ENCODE assay signal across 7 cellular contexts in genomic region chr12:14167005-14167628, GRCh38.
DNase-seq lines count a peak whose midpoint lies in the region; ATAC-seq, FAIRE-seq and TF ChIP-seq lines count a peak whose summit lies in the region.

No MANE protein-coding gene starts in this region.

- no peak overlapping the region for H2AFZ ChIP-seq in parathyroid adenoma

- no peak overlapping the region for H3K4me3 ChIP-seq in parathyroid adenoma (ENCODE audit: low read depth, low read length)

- TF ChIP-seq CTCF in foreskin keratinocyte (conservative IDR thresholded peaks at IDR 0.05) = peak; percentile 95
- peak; percentile 89 for TF ChIP-seq CTCF in parathyroid adenoma (IDR thresholded peaks at IDR 0.05)

- H3K4me1 ChIP-seq in foreskin keratinocyte (no peaks in the 10 kb centered on the region), parathyroid adenoma (no peaks in the 10 kb centered on the region)

- H3K36me3 Mint-ChIP-seq in activated T-cell treated with anti-CD3 and anti-CD28 coated beads, Interleukin-2, amount 50 U/mL, for 4 hours (ENCODE audit: insufficient read depth) = no peaks in the 10 kb centered on the region

- peaks cover 9% of the 10 kb centered on the region for H3K27me3 Mint-ChIP-seq in activated T-cell treated with anti-CD3 and anti-CD28 coated beads, Interleukin-2, amount 50 U/mL, for 4 hours (ENCODE audit: low read depth)

- DNase-seq in NCI-H524 treated with DMSO at 0.1 percent for 48 hours (lab: John Stamatoyannopoulos, UW) = peak; percentile 24
- DNase-seq in activated T-cell treated with anti-CD3 and anti-CD28 coated beads, Interleukin-2, amount 50 U/mL, for 4 hours = peak; percentile 11
- peak in 1 of 2 donors; percentile 33 for DNase-seq in foreskin keratinocyte
- DNase-seq in stimulated activated naive CD4-positive, alpha-beta T cell treated with Interleukin-2 at 50 U/mL for 16 hours (lab: John Stamatoyannopoulos, UW) = no peak

- H3K27ac ChIP-seq in foreskin keratinocyte (no peak overlapping the region), parathyroid adenoma (no peak overlapping the region)

- H3K36me3 ChIP-seq in parathyroid adenoma (ENCODE audit: control insufficient read depth, insufficient read depth, low read length) = no peaks in the 10 kb centered on the region

- H3K9me3 ChIP-seq in parathyroid adenoma (ENCODE audit: control insufficient read depth, low read length) = no peaks in the 10 kb centered on the region

- FAIRE-seq in G401.6 (lab: Jason Lieb, UNC) = peak; percentile 93

- no peaks in the 10 kb centered on the region for H3K4me1 Mint-ChIP-seq in activated T-cell treated with anti-CD3 and anti-CD28 coated beads, Interleukin-2, amount 50 U/mL, for 4 hours (ENCODE audit: low read depth)

- no peaks in the 10 kb centered on the region for H3K79me2 ChIP-seq in parathyroid adenoma

- H3K27me3 ChIP-seq in foreskin keratinocyte (no peaks in the 10 kb centered on the region), parathyroid adenoma (ENCODE audit: control insufficient read depth, insufficient read depth, low read length) (no peaks in the 10 kb centered on the region)

- no peaks in the 10 kb centered on the region for H3K9me3 Mint-ChIP-seq in activated T-cell treated with anti-CD3 and anti-CD28 coated beads, Interleukin-2, amount 50 U/mL, for 4 hours

- no peak overlapping the region for H3K4me2 ChIP-seq in parathyroid adenoma (ENCODE audit: low read length)

- no peak overlapping the region for H3K4me3 Mint-ChIP-seq in activated T-cell treated with anti-CD3 and anti-CD28 coated beads, Interleukin-2, amount 50 U/mL, for 4 hours

- no peak overlapping the region for H3K9ac ChIP-seq in parathyroid adenoma

- ATAC-seq in HG02759 (IDR thresholded peaks at IDR 0.05; ENCODE audit: unreplicated experiment) (peak; percentile 42), foreskin keratinocyte (peak; percentile 61)
- ATAC-seq in activated T-cell treated with anti-CD3 and anti-CD28 coated beads, Interleukin-2, amount 50 U/mL, for 4 hours = peak in 1 of 2 donors; percentile 57
